8 cellular contexts compared by ENCODE assay signal in the genomic region with DNA sequence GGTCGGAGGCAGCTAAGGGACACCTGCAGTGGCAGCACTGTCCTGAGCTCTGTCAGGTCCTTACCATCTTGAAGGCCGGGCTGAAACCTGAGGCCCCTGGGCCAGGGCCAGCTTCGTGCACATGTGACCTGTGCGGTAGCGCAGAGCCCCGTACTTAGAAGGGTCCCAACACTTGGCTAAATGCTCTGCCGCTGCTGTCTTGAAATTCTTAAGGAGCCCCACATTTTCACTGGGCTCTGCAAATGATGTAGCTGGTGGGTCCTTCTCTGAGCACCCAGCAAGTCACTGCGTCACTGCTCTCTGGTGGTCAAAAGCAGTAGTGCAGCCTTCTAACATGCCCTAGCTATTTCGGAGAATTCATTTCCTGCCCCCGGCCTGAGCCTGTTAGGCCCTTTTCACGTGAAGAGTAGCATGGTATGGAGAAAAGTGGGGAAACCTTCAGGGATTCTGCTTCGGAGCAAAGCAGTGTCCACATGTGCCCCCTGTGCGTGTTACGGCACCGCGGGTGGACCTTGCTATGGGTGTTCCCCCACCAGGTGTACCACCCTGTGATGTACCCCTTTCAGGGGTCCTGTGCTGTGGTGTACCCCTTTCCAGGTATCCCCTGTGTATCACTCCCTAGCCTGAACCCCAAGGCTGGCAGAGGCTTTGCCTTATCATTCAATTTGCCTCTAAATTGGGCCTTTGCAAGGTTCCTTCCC.
A peak's percentile ranks its signal among the peaks of the same experiment; 100 is the strongest.
DNase-seq lines count a peak whose midpoint lies in the region; ATAC-seq and TF ChIP-seq lines count a peak whose summit lies in the region.

No MANE protein-coding gene starts in this region.

- TF ChIP-seq POLR2A in erythroblast (IDR thresholded peaks at IDR 0.05; ENCODE audit: low read length): no peak

- DNase-seq in GM10248 (ENCODE audit: extremely low spot score): peak; percentile 86
- DNase-seq in NOMO-1 treated with DMSO at 0.1 percent for 48 hours (lab: John Stamatoyannopoulos, UW; ENCODE audit: unreplicated experiment): peak; percentile 67
- peak; percentile 49 for DNase-seq in activated CD8-positive, alpha-beta memory T cell treated with anti-CD3 and anti-CD28 coated beads, Interleukin-2, amount 50 U/mL, for 24 hours (ENCODE audit: extremely low read depth)
- DNase-seq in erythroblast (lab: John Stamatoyannopoulos, UW): peak; percentile 62 to 76
- DNase-seq in myocyte (ENCODE audit: low read depth): peak; percentile 74
- DNase-seq in stimulated activated CD8-positive, alpha-beta memory T cell treated with anti-CD3 and anti-CD28 coated beads, Interleukin-7, amount 100 ng/mL, for 4 hours (ENCODE audit: low read depth in 2 of 2): peak; percentile 39 to 40

- POLR2A ChIA-PET in GM10248 (lab: Yijun Ruan, JAX): no interaction called here

- ATAC-seq in HG03280 (IDR thresholded peaks at IDR 0.05; ENCODE audit: unreplicated experiment): peak; percentile 65
- no peak for ATAC-seq in GM21529 (IDR thresholded peaks at IDR 0.05; ENCODE audit: unreplicated experiment)

- CTCF ChIA-PET in GM10248 (lab: Yijun Ruan, JAX): interaction anchor here (0.6 to 14.9 kb wide), 36 partner anchors 11 to 453 kb away, joined by 3 to 292 read pairs (median 4); a partner anchor contains a TSS

- TF ChIP-seq CTCF in GM10248 (IDR thresholded peaks at IDR 0.05; ENCODE audit: control extremely low read depth, extremely low read depth, low read depth, missing control alignments): peak; percentile 91
